Comparison of ENCODE assay signal across 8 cellular contexts in the genomic region with DNA sequence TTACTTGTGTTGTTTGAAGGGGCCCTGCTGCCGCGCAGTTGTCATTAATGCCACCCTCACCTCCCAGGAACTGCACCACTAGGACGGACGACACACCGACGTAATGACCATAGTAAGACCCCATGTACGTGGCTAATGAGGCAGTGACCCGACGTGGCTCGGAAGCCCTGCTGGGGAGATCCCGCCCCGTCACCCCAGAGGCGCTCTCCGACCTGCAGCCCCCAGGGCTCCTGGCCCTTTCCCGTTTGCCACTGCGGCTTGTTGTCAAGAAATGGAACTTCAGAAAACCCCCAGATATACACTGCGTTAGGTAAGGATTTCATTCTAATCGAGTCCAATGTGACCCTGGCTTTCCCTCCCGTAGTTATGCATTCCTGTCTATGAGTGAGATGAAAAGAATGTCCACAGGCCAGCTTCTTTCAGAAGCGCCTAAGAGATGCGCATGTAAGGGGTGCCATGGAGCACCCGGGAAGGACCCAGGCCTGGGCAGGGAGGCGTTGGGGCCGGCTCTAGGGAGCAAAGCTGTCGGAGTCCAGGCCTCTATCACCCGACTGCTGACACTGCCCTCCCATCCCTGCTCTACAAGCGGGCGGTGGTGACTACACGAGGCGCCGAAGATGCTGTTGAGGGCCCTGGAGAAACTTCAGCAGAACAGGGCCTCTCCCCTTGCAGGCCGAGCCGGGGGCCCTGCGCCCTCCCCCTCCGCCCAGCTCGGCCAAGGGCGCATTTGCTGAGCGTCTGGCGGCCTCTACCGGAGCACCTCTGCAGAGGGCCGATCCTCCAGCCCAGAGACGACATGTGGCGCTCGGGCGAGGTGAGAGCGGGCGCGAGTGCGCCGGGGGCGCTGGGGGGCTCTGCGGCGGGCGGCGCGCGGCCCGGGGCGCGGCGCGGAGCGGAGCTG. TPM values are rescaled to one million over a fixed set of nuclear protein-coding genes. Genes with fewer than 3 reads are reported as not detected.
A peak's percentile ranks its signal among the peaks of the same experiment; 100 is the strongest.
DNase-seq lines count a peak whose midpoint lies in the region; ATAC-seq and TF ChIP-seq lines count a peak whose summit lies in the region.

A gene (plus strand): TSS at position 765 of the 901 bp plus-strand sequence. CDS start 2,187 bp downstream, outside the sequence.

- peaks cover 15% of the 10 kb centered on the region for H3K4me1 ChIP-seq in HUES6 (ENCODE audit: control insufficient read depth, insufficient read depth, low read length)

- no peaks in the 10 kb centered on the region for H3K36me3 Mint-ChIP-seq in brain

- peaks cover 33% of the 10 kb centered on the region for H3K4me1 Mint-ChIP-seq in brain

- peaks cover 0 to 9% (median 2%) of the 10 kb centered on the region in 5 experiments for H3K9me3 Mint-ChIP-seq in brain

- ATAC-seq in HG02973 (IDR thresholded peaks at IDR 0.05; ENCODE audit: unreplicated experiment): no peak

- DNase-seq in AG08396 (ENCODE audit: low spot score) (peak; percentile 55), left kidney (ENCODE audit: low read depth, low spot score) (peak; percentile 86), DMS153 treated with DMSO at 0.1 percent for 48 hours (lab: John Stamatoyannopoulos, UW; ENCODE audit: unreplicated experiment) (no peak), COLO829 (ENCODE audit: low spot score) (no peak)
- DNase-seq in NK-92 treated with Interleukin-12 subunit alpha and Interleukin-12 subunit beta, amount 100 ng/mL, for 24 hours (lab: John Stamatoyannopoulos, UW): no peak

- peaks cover 4% of the 10 kb centered on the region; the same call in 1 of the 2 replicates for H3K9me3 ChIP-seq in HUES6 (ENCODE audit: control insufficient read depth, insufficient read depth, low read depth, low read length)

- peak within 1 kb of the TSS; percentile 63 for H3K9ac ChIP-seq in HUES6 (ENCODE audit: low read length)

- peaks cover 43% of the 10 kb centered on the region for H3K27me3 Mint-ChIP-seq in brain

- peaks cover 50% of the 10 kb centered on the region for H3K27me3 ChIP-seq in HUES6 (ENCODE audit: control insufficient read depth, insufficient read depth, low read length)

- H3K4me3 Mint-ChIP-seq in brain: peak within 1 kb of the TSS; percentile 52 to 77 (median 71)

- H3K4me3 ChIP-seq in HUES6 (ENCODE audit: low read depth, low read length): peak within 1 kb of the TSS; percentile 72

- no peaks in the 10 kb centered on the region for H3K36me3 ChIP-seq in HUES6 (ENCODE audit: control insufficient read depth, insufficient read depth, low read length)

- no peak within 1 kb of the TSS for H3K27ac ChIP-seq in HUES6 (ENCODE audit: low read depth, low read length)

- TF ChIP-seq CTCF in brain (conservative IDR thresholded peaks at IDR 0.05): peak; percentile 35 to 75

- H3K27ac Mint-ChIP-seq in brain: peak within 1 kb of the TSS in 1 of 5 experiments; percentile 31

RNA-seq across cellular contexts. Expression of the gene that starts here (rescaled TPM):
- 12.5 TPM for polyA plus RNA-seq in brain (ENCODE audit: insufficient read depth, low read depth, low replicate concordance)

Comparison
In these comparisons a context has a peak if more than half of its experiments do, and no peak if none do; other contexts are left out.
1. DNase-seq: peak in AG08396 (single experiment) and left kidney (single experiment); none in NK-92 treated with Interleukin-12 subunit alpha and Interleukin-12 subunit beta, amount 100 ng/mL, for 24 hours (single experiment), DMS153 treated with DMSO at 0.1 percent for 48 hours (single experiment) and COLO829 (single experiment).